ENCODE assay signal across 1 cellular context in genomic region chr3:44729384-44729910, GRCh38.
TF ChIP-seq lines count a peak whose summit lies in the region.

TSS of gene ZNF501 (plus strand) at chr3:44729635. CDS start at chr3:44734422, 4,787 bp downstream.

TF ChIP-seq in HepG2, 621 proteins besides CTCF, POLR2A, EP300 and RAD21 (continued from another document and continues in another):
- TF ChIP-seq ZNF770 (CRISPR knock-in tag; IDR thresholded peaks at IDR 0.05) (peak; percentile 65; the same call in 1 of the 2 replicates), CREM (IDR thresholded peaks at IDR 0.05) (peak; percentile 99), CREM (CRISPR knock-in tag; IDR thresholded peaks at IDR 0.05) (peak; percentile 83), ETV6 (CRISPR knock-in tag; conservative IDR thresholded peaks at IDR 0.05) (peak; percentile 71; the same call in 1 of the 2 replicates), ZSCAN31 (CRISPR knock-in tag; IDR thresholded peaks at IDR 0.05; ENCODE audit: low read depth) (peak; percentile 83; the same call in 1 of the 2 replicates), THYN1 (CRISPR knock-in tag; IDR thresholded peaks at IDR 0.05; ENCODE audit: borderline replicate concordance, low read depth) (no peak), ZNF33A (CRISPR knock-in tag; IDR thresholded peaks at IDR 0.05; ENCODE audit: borderline replicate concordance) (no peak), HMGA1 (CRISPR knock-in tag; conservative IDR thresholded peaks at IDR 0.05) (no peak), MTF1 (CRISPR knock-in tag; IDR thresholded peaks at IDR 0.05) (no peak), ZBTB46 (CRISPR knock-in tag; IDR thresholded peaks at IDR 0.05; ENCODE audit: borderline replicate concordance) (no peak; the same call in 1 of the 2 replicates), ZNF670 (CRISPR knock-in tag; IDR thresholded peaks at IDR 0.05; ENCODE audit: borderline replicate concordance) (no peak; the same call in 1 of the 2 replicates), ZNF850 (CRISPR knock-in tag; conservative IDR thresholded peaks at IDR 0.05) (no peak), ZNF546 (CRISPR knock-in tag; conservative IDR thresholded peaks at IDR 0.05) (peak; percentile 76; the same call in 1 of the 2 replicates), FOXM1 (CRISPR knock-in tag; IDR thresholded peaks at IDR 0.05) (no peak), ZBTB21 (CRISPR knock-in tag; IDR thresholded peaks at IDR 0.05) (peak; percentile 81), ZNF570 (CRISPR knock-in tag; IDR thresholded peaks at IDR 0.05; ENCODE audit: borderline replicate concordance) (no peak), GTF3A (CRISPR knock-in tag; conservative IDR thresholded peaks at IDR 0.05) (no peak), ZNF431 (CRISPR knock-in tag; IDR thresholded peaks at IDR 0.05; ENCODE audit: borderline replicate concordance, low read depth) (no peak), SATB2 (CRISPR knock-in tag; IDR thresholded peaks at IDR 0.05) (peak; percentile 75; the same call in 1 of the 2 replicates), JUND (CRISPR knock-in tag; IDR thresholded peaks at IDR 0.05) (no peak), ZNF550 (CRISPR knock-in tag; IDR thresholded peaks at IDR 0.05; ENCODE audit: borderline replicate concordance) (no peak), ATF6 (CRISPR knock-in tag; conservative IDR thresholded peaks at IDR 0.05) (no peak; the same call in 1 of the 2 replicates), ZUFSP (CRISPR knock-in tag; IDR thresholded peaks at IDR 0.05; ENCODE audit: borderline replicate concordance) (no peak), RCOR2 (CRISPR knock-in tag; IDR thresholded peaks at IDR 0.05) (0 out of 2 replicates have a peak, but pooled peaks have one; percentile 62), ZNF660 (CRISPR knock-in tag; IDR thresholded peaks at IDR 0.05; ENCODE audit: borderline replicate concordance, low read depth) (no peak), ZNF746 (CRISPR knock-in tag; IDR thresholded peaks at IDR 0.05) (no peak), ZNF703 (CRISPR knock-in tag; IDR thresholded peaks at IDR 0.05; ENCODE audit: borderline replicate concordance) (peak; percentile 73; the same call in 1 of the 2 replicates), SP140L (CRISPR knock-in tag; IDR thresholded peaks at IDR 0.05; ENCODE audit: borderline replicate concordance) (peak; percentile 77; the same call in 1 of the 2 replicates), CAMTA2 (CRISPR knock-in tag; IDR thresholded peaks at IDR 0.05; ENCODE audit: borderline replicate concordance) (no peak), TBX2 (CRISPR knock-in tag; IDR thresholded peaks at IDR 0.05; ENCODE audit: borderline replicate concordance) (peak; percentile 67), SP1 (IDR thresholded peaks at IDR 0.05) (no peak), SP1 (CRISPR knock-in tag; IDR thresholded peaks at IDR 0.05) (peak; percentile 75), AKNA (CRISPR knock-in tag; IDR thresholded peaks at IDR 0.05; ENCODE audit: borderline replicate concordance) (no peak), EEA1 (CRISPR knock-in tag; IDR thresholded peaks at IDR 0.05; ENCODE audit: borderline replicate concordance) (no peak)
- TF ChIP-seq, protein P1, sequence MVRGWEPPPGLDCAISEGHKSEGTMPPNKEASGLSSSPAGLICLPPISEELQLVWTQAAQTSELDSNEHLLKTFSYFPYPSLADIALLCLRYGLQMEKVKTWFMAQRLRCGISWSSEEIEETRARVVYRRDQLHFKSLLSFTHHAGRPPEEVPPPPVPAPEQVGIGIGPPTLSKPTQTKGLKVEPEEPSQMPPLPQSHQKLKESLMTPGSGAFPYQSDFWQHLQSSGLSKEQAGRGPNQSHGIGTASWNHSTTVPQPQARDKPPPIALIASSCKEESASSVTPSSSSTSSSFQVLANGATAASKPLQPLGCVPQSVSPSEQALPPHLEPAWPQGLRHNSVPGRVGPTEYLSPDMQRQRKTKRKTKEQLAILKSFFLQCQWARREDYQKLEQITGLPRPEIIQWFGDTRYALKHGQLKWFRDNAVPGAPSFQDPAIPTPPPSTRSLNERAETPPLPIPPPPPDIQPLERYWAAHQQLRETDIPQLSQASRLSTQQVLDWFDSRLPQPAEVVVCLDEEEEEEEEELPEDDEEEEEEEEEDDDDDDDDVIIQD (CRISPR knock-in tag; IDR thresholded peaks at IDR 0.05; ENCODE audit: low read depth), result peak; percentile 77
- TF ChIP-seq, protein P2, sequence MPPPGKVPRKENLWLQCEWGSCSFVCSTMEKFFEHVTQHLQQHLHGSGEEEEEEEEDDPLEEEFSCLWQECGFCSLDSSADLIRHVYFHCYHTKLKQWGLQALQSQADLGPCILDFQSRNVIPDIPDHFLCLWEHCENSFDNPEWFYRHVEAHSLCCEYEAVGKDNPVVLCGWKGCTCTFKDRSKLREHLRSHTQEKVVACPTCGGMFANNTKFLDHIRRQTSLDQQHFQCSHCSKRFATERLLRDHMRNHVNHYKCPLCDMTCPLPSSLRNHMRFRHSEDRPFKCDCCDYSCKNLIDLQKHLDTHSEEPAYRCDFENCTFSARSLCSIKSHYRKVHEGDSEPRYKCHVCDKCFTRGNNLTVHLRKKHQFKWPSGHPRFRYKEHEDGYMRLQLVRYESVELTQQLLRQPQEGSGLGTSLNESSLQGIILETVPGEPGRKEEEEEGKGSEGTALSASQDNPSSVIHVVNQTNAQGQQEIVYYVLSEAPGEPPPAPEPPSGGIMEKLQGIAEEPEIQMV (CRISPR knock-in tag; IDR thresholded peaks at IDR 0.05; ENCODE audit: low read depth), result no peak; the same call in 1 of the 2 replicates
